In the genomic region with DNA sequence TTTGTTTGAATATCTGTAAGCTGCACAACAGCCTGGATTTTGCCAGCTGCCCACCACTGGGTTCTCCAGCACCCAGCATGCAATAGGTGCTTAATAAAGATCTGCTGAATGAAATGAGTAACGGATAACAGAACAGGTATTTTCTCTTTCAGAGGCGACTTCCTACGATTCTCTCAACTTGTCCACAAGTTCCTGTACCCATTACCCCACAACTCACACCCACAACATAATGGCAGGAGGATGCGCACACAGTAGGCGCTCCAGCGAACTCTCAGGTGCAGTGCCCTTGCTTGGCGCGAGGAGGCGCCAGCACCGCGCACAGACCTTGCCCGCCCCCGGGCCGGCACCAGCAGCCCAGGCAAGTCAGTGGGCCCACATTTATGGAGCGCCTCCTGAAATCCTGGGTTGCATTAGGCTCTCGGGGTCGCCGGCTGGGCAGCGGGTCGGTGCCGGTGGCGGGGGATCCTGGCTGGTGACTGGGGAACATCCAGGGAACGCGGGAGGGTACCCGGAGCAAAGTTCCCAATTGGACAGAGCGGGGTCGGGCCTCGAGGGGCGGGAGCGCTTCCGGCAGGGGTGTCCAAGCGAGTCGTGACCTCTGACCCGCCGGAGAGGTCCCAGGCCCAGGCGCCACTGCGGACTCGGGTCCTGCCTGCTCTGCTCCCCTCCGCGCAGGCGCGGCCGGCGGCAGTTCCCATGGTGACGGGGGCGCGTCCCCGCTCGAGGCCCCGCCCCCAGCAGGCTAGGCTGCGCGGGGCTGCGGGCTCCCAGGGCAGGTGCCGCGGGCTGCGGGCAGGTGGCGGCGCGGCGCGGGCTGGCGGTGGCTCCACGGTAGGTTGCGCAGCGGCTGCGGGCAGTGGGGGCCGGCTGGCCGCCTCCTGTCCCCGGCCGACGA, we compare ENCODE assay signal across 8 cellular contexts. TPM values are rescaled to one million over a fixed set of nuclear protein-coding genes. Genes with fewer than 3 reads are reported as not detected.
DNase-seq lines count a peak whose midpoint lies in the region; ATAC-seq and TF ChIP-seq lines count a peak whose summit lies in the region.

A gene (plus strand): TSS at position 775 of the 895 bp plus-strand sequence. CDS start 75,284 bp downstream, outside the sequence.

- intact Hi-C loops in CD14-positive monocyte (cut with micrococcal nuclease) (no loop called here), left cardiac atrium (cut with DNase I) (loop anchor here (1.0 to 5.0 kb wide), 3 partner anchors 75 to 100 kb away; no protein-coding TSS in a partner anchor), posterior vena cava (cut with DNase I) (loop anchor here (2.0 to 5.0 kb wide), 2 partner anchors 95 to 97 kb away; no protein-coding TSS in a partner anchor)

- H3K4me3 Mint-ChIP-seq in CD14-positive monocyte (peak within 1 kb of the TSS; percentile 81 to 93), T-helper 17 cell (peak within 1 kb of the TSS; percentile 90), type B pancreatic cell (peak within 1 kb of the TSS; percentile 99)

- peak; percentile 75 for ATAC-seq in GM21423 (IDR thresholded peaks at IDR 0.05; ENCODE audit: unreplicated experiment)
- peak; percentile 97 for ATAC-seq in T-helper 17 cell
- peak; percentile 96 to 97 for ATAC-seq in left cardiac atrium

- H3K27me3 Mint-ChIP-seq in CD14-positive monocyte (ENCODE audit: low read depth in 3 of 3): peaks cover 49 to 73% (median 50%) of the 10 kb centered on the region in 3 donors
- peaks cover 78% of the 10 kb centered on the region for H3K27me3 Mint-ChIP-seq in T-helper 17 cell
- peaks cover 13% of the 10 kb centered on the region for H3K27me3 Mint-ChIP-seq in type B pancreatic cell

- peak; percentile 74 for DNase-seq in CD14-positive monocyte (ENCODE audit: low spot score)
- peak; percentile 70 for DNase-seq in NCI-H1092 (lab: John Stamatoyannopoulos, UW)
- DNase-seq in T-helper 17 cell: peak; percentile 76 to 88 (median 81)
- peak; percentile 16 to 86 (median 68) for DNase-seq in amygdala (lab: John Stamatoyannopoulos, UW)
- DNase-seq in left cardiac atrium: peak; percentile 90
- DNase-seq in posterior vena cava (ENCODE audit: low spot score): peak; percentile 95
- DNase-seq in type B pancreatic cell (ENCODE audit: extremely low spot score, unreplicated experiment): peak; percentile 95

- peaks cover 11% of the 10 kb centered on the region for H3K4me1 Mint-ChIP-seq in CD14-positive monocyte
- H3K4me1 Mint-ChIP-seq in T-helper 17 cell: peaks cover 14% of the 10 kb centered on the region
- peaks cover 31% of the 10 kb centered on the region for H3K4me1 Mint-ChIP-seq in type B pancreatic cell (ENCODE audit: unreplicated experiment)

- no peaks in the 10 kb centered on the region for H3K9me3 ChIP-seq in T-helper 17 cell (ENCODE audit: control insufficient read depth, low read length, poor library complexity, severe bottlenecking)

- H3K36me3 Mint-ChIP-seq in CD14-positive monocyte (peaks cover 0 to 4% of the 10 kb centered on the region in 2 donors), T-helper 17 cell (ENCODE audit: low read depth) (peaks cover 5% of the 10 kb centered on the region), type B pancreatic cell (no peaks in the 10 kb centered on the region)

- H3K9me3 Mint-ChIP-seq in CD14-positive monocyte: peaks cover 0 to 8% (median 2%) of the 10 kb centered on the region in 7 donors
- no peaks in the 10 kb centered on the region for H3K9me3 Mint-ChIP-seq in type B pancreatic cell

- peak; percentile 92 for TF ChIP-seq CTCF in CD14-positive monocyte (IDR thresholded peaks at IDR 0.05)
- peak; percentile 98 for TF ChIP-seq CTCF in type B pancreatic cell (conservative IDR thresholded peaks at IDR 0.05)

- H3K27ac Mint-ChIP-seq in CD14-positive monocyte (no peak within 1 kb of the TSS), T-helper 17 cell (peak within 1 kb of the TSS; percentile 77), type B pancreatic cell (peak within 1 kb of the TSS; percentile 94)

RNA-seq across cellular contexts. Expression of the gene that starts here (rescaled TPM):
- polyA plus RNA-seq in CD14-positive monocyte: not detected
- total RNA-seq in T-helper 17 cell: 1 to 10 TPM; 1.4 to 3.2 TPM
- total RNA-seq in left cardiac atrium: 10 to 100 TPM; 18.2 to 20.7 TPM
- total RNA-seq in posterior vena cava: 10 to 100 TPM; 26.2 to 27.4 TPM
- 22.9 and 28.5 TPM in 2 replicates for total RNA-seq in type B pancreatic cell (ENCODE audit: low replicate concordance)

Comparison
In these comparisons a context has a peak if more than half of its experiments do, and no peak if none do; other contexts are left out.
1. Peak in every context shown above with its lines: DNase-seq and ATAC-seq.
2. Peak in DNase-seq in CD14-positive monocyte; RNA of the gene not detected or under 1 TPM.
3. H3K27ac Mint-ChIP-seq: peak in T-helper 17 cell (single experiment) and type B pancreatic cell (single experiment); none in CD14-positive monocyte (0 of 7).
4. intact Hi-C loops: an anchor here in left cardiac atrium (1.0 to 5.0 kb wide) and posterior vena cava (2.0 to 5.0 kb wide); none called in CD14-positive monocyte.